8 cellular contexts compared by ENCODE assay signal in genomic region chr2:221361633-221362032, GRCh38.
"Had no signal": no experiment of that assay in that cellular context is flagged by ENCODE, and none has a peak within 500 bp of the region (broad histone marks: within the 10 kb centered on the region; RNA-seq: fewer than 3 reads in every experiment).

No MANE protein-coding gene starts in this region.

- FAIRE-seq: G401.6, GM12878, GM12891, GM12892, GM18507, GM19239 had no signal

- DNase-seq: GDM1, GF-D8 had no signal

- H3K4me3 ChIP-seq: GM12878 had no signal

- ATAC-seq: GM12878 had no signal
